Comparison of ENCODE assay signal across 8 cellular contexts in the genomic region with DNA sequence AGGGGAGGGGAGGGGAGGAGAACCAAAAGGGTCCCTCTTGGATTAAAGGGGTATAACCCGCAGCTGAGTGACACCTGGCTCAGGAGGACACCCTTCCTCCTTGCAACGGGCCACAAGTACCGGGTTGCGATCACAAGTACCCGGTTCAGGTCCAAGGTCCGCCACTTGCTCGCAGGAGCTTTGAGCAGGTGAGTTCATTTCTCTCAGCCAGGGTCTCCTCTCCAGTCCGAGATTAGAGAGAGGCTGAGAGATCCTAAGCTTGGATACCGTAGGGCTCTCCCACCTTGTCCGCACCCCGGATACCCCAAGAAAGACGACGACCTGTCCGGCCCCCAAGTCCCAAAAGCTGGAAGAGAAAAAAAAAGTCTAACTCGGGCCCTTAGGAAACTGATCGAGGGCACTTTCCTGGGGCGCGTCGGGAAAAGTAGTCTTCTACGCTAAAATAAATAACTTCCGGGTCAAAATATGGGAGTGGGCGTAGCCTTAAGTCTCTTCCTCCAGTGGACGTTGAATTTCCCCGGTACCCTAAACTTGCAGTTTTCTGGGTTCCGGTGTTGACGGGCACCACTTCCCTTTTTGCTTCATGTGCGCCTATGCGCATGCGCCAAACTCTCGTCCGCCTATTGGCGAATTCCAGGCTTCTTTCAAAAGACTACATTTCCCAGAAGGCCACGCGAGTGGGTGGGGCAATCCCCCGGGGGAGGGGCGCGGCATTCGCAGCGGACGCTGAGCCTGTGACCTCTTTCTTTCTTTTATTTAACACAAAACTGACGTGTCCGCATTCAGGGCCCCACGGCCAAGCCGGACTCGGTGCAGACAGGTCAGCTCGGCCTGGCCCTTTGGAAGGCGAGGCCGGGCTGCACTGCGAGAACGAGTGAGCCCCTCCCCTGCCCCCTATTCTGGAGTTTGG. TPM values are rescaled to one million over a fixed set of nuclear protein-coding genes. Genes with fewer than 3 reads are reported as not detected.
A peak's percentile ranks its signal among the peaks of the same experiment; 100 is the strongest.
DNase-seq lines count a peak whose midpoint lies in the region; ATAC-seq, FAIRE-seq and TF ChIP-seq lines count a peak whose summit lies in the region.

No MANE protein-coding gene starts in this region.

- H3K36me3 Mint-ChIP-seq in Calu3 (ENCODE audit: insufficient read depth, unreplicated experiment), result peaks cover 17% of the 10 kb centered on the region

- H3K4me1 Mint-ChIP-seq in Calu3 (ENCODE audit: low read depth, unreplicated experiment), result no peaks in the 10 kb centered on the region

- peak; percentile 86 for ATAC-seq in GM21423 (IDR thresholded peaks at IDR 0.05; ENCODE audit: unreplicated experiment)

- CTCF ChIA-PET in Calu3 (lab: Charles Lee), result interaction anchor here (0.6 to 0.7 kb wide), 4 partner anchors 24 to 838 kb away, joined by 3 to 8 read pairs (median 4); no protein-coding TSS in a partner anchor

- H3K9me3 Mint-ChIP-seq in Calu3 (ENCODE audit: low read depth, unreplicated experiment), result no peaks in the 10 kb centered on the region

- H3K4me1 ChIP-seq in HUES48 (ENCODE audit: control insufficient read depth, insufficient read depth, low read length) (no peaks in the 10 kb centered on the region), NT2/D1 (ENCODE audit: insufficient read depth, insufficient read length) (peaks cover 3% of the 10 kb centered on the region)

- H3K4me3 ChIP-seq in HUES48 (ENCODE audit: low read depth, low read length), result peak overlapping the region; percentile 87
- peak overlapping the region; percentile 86 for H3K4me3 ChIP-seq in NT2/D1 (ENCODE audit: insufficient read length, low read depth)

- peaks cover 3% of the 10 kb centered on the region; the same call in 1 of the 2 replicates for H3K27me3 ChIP-seq in HUES48 (ENCODE audit: control insufficient read depth, insufficient read depth, low read length)
- H3K27me3 ChIP-seq in NT2/D1 (ENCODE audit: insufficient read depth, insufficient read length), result no peaks in the 10 kb centered on the region

- H3K36me3 ChIP-seq in HUES48 (ENCODE audit: control insufficient read depth, insufficient read depth, low read length) (no peaks in the 10 kb centered on the region), NT2/D1 (ENCODE audit: insufficient read depth, insufficient read length, low read length) (peaks cover 4% of the 10 kb centered on the region)

- peak overlapping the region; percentile 73 for H3K27ac ChIP-seq in HUES48 (ENCODE audit: low read depth, low read length)

- H3K9me3 ChIP-seq in HUES48 (ENCODE audit: control insufficient read depth, insufficient read depth, low read length), result no peaks in the 10 kb centered on the region
- H3K9me3 ChIP-seq in NT2/D1 (ENCODE audit: insufficient read depth, low read length), result no peaks in the 10 kb centered on the region

- TF ChIP-seq CTCF in Calu3 (IDR thresholded peaks at IDR 0.05; ENCODE audit: unreplicated experiment), result no peak

- intact Hi-C loops in Calu3 (cut with micrococcal nuclease; ENCODE audit: unreplicated experiment), result no loop called here

- peak overlapping the region; percentile 86 for H3K4me3 Mint-ChIP-seq in Calu3 (ENCODE audit: low read depth, unreplicated experiment)

- peak overlapping the region; percentile 87 for H3K27ac Mint-ChIP-seq in Calu3 (ENCODE audit: unreplicated experiment)

- H3K9ac ChIP-seq in HUES48 (ENCODE audit: low read depth, low read length) (peak overlapping the region; percentile 59), NT2/D1 (ENCODE audit: insufficient read length, low read depth) (peak overlapping the region; percentile 87)

- peak; percentile 99 for FAIRE-seq in endometrium (lab: Jason Lieb, UNC)

- no peaks in the 10 kb centered on the region for H3K27me3 Mint-ChIP-seq in Calu3 (ENCODE audit: unreplicated experiment)

- DNase-seq in Calu3 (peak; percentile 95), NT2/D1 (ENCODE audit: low read depth, low spot score) (peak; percentile 99), mesenteric fat pad (ENCODE audit: low spot score) (peak; percentile 100)
- DNase-seq in activated CD8-positive, alpha-beta memory T cell treated with anti-CD3 and anti-CD28 coated beads, Interleukin-2, amount 50 U/mL, for 24 hours (ENCODE audit: extremely low read depth), result peak; percentile 99
- DNase-seq in stimulated activated CD8-positive, alpha-beta memory T cell treated with anti-CD3 and anti-CD28 coated beads, Interleukin-15, amount 100 ng/mL, for 1 hour (ENCODE audit: low read depth), result peak; percentile 99

- BruUV-seq in Calu3 (replicated peaks; lab: Mats Ljungman, UMichigan), result no TSS peak

RNA-seq across cellular contexts. Expression of a gene that starts 4.4 kb away (rescaled TPM):
- total RNA-seq in Calu3 (2022) (not detected in 2 replicates), mesenteric fat pad (not detected)

RNA-seq across cellular contexts. Expression of a gene that starts 8.6 kb away (rescaled TPM):
- total RNA-seq in Calu3 (2022) (4.2 and 5.2 TPM in 2 replicates), mesenteric fat pad (1.7 TPM)

RNA-seq across cellular contexts. Expression of a gene that starts 9.4 kb away (rescaled TPM):
- 41.1 and 44.2 TPM in 2 replicates for total RNA-seq in Calu3 (2022)
- total RNA-seq in mesenteric fat pad, result 32.3 TPM

RNA-seq across cellular contexts. Expression of a gene that starts 19.3 kb away (rescaled TPM):
- total RNA-seq in Calu3 (2022) (21.4 and 27.0 TPM in 2 replicates), mesenteric fat pad (not detected)

RNA-seq across cellular contexts. Expression of a gene that starts 36.4 kb away (rescaled TPM):
- total RNA-seq in Calu3 (2022) (57.3 and 59.8 TPM in 2 replicates), mesenteric fat pad (160 TPM)

Comparison
In these comparisons a context has a peak if more than half of its experiments do, and no peak if none do; other contexts are left out.
1. Peak in every context shown above with its lines: DNase-seq, ATAC-seq, H3K4me3 ChIP-seq and H3K27ac ChIP-seq.